9 cellular contexts compared by ENCODE assay signal in genomic region chr7:100493476-100494264, GRCh38. TPM values are rescaled to one million over a fixed set of nuclear protein-coding genes. Genes with fewer than 3 reads are reported as not detected.
DNase-seq lines count a peak whose midpoint lies in the region; ATAC-seq and TF ChIP-seq lines count a peak whose summit lies in the region.
"Had no signal": no experiment of that assay in that cellular context is flagged by ENCODE, and none has a peak within 500 bp of the region (broad histone marks: within the 10 kb centered on the region; RNA-seq: fewer than 3 reads in every experiment).

No MANE protein-coding gene starts in this region.

- H3K36me3 ChIP-seq in GM23248 (ENCODE audit: low read depth) = no peaks in the 10 kb centered on the region

- H3K4me3 Mint-ChIP-seq in WTC11 = peak overlapping the region; percentile 64
- peak overlapping the region; percentile 54 for H3K4me3 Mint-ChIP-seq in stimulated activated memory B cell treated with anti-CD40 and anti-IgM and Interleukin-4, amounts not matched to agents 10 μg/mL and 1 μg/mL and 100 μg/mL, for 72 hours

- H4K20me1 ChIP-seq in GM23248 (ENCODE audit: insufficient read depth) = no peaks in the 10 kb centered on the region

- ATAC-seq in WTC11 = peak; percentile 38
- peak; percentile 71 for ATAC-seq in stimulated activated memory B cell treated with anti-CD40 and anti-IgM and Interleukin-4, amounts not matched to agents 10 μg/mL and 1 μg/mL and 100 μg/mL, for 72 hours

- WGBS in GM23248 (ENCODE audit: low coverage in 1 of 2, low lambda C conversion rate in 2 of 2, missing lambda C conversion rate in 2 of 2), 2 experiments = 56 to 68% methylated on average over 16 to 39 of the region's 56 CpGs

- no peaks in the 10 kb centered on the region for H3K27me3 ChIP-seq in GM23248 (replicated peaks; ENCODE audit: insufficient read depth)

- H3K9ac ChIP-seq in GM23248 = no peak overlapping the region

- H3K9me2 ChIP-seq in GM23248 (ENCODE audit: insufficient read depth) = no peaks in the 10 kb centered on the region

- TF ChIP-seq CTCF in WTC11 (IDR thresholded peaks at IDR 0.05) (no peak), choroid plexus epithelial cell (conservative IDR thresholded peaks at IDR 0.05; ENCODE audit: low read depth, low read length) (peak; percentile 29)

- in situ Hi-C loops in GM23248 (cut with MboI) = no loop called here

- no peak overlapping the region for H3K27ac ChIP-seq in GM23248

- H3F3A ChIP-seq in GM23248 (ENCODE audit: insufficient read depth) = no peaks in the 10 kb centered on the region

- POLR2A ChIA-PET in WTC11 (lab: Charles Lee) = interaction anchor here (1.0 kb wide), 1 partner anchor 15 kb away, joined by 3 read pairs; the partner anchor contains the start of gene TSC22D4

- peaks cover 18% of the 10 kb centered on the region for H3K27me3 Mint-ChIP-seq in WTC11 (ENCODE audit: low read depth)
- peaks cover 52% of the 10 kb centered on the region for H3K27me3 Mint-ChIP-seq in stimulated activated memory B cell treated with anti-CD40 and anti-IgM and Interleukin-4, amounts not matched to agents 10 μg/mL and 1 μg/mL and 100 μg/mL, for 72 hours

- CTCF ChIA-PET in WTC11 (lab: Charles Lee) = interaction anchor here (0.6 to 3.9 kb wide), 17 partner anchors 11 to 212 kb away, joined by 3 to 21 read pairs (median 5); partner anchors contain the start of genes MEPCE, NYAP1, POP7 and TSC22D4

- H3K79me2 ChIP-seq in GM23248 (ENCODE audit: insufficient read depth) = no peaks in the 10 kb centered on the region

- H3K4me3 ChIP-seq in choroid plexus epithelial cell (ENCODE audit: low read depth, low read length) (peak overlapping the region; percentile 48), GM23248 (no peak overlapping the region)

- no peak overlapping the region for H3K4me2 ChIP-seq in GM23248 (ENCODE audit: unreplicated experiment)

- peaks cover 22% of the 10 kb centered on the region for H3K4me1 Mint-ChIP-seq in WTC11
- H3K4me1 Mint-ChIP-seq in stimulated activated memory B cell treated with anti-CD40 and anti-IgM and Interleukin-4, amounts not matched to agents 10 μg/mL and 1 μg/mL and 100 μg/mL, for 72 hours = peaks cover 17% of the 10 kb centered on the region

- H3K9me3 Mint-ChIP-seq in WTC11 = no peaks in the 10 kb centered on the region
- H3K9me3 Mint-ChIP-seq in stimulated activated memory B cell treated with anti-CD40 and anti-IgM and Interleukin-4, amounts not matched to agents 10 μg/mL and 1 μg/mL and 100 μg/mL, for 72 hours = no peaks in the 10 kb centered on the region

- H3K4me1 ChIP-seq in GM23248 (ENCODE audit: insufficient read depth) = no peaks in the 10 kb centered on the region

- no peaks in the 10 kb centered on the region for H3K36me3 Mint-ChIP-seq in WTC11
- H3K36me3 Mint-ChIP-seq in stimulated activated memory B cell treated with anti-CD40 and anti-IgM and Interleukin-4, amounts not matched to agents 10 μg/mL and 1 μg/mL and 100 μg/mL, for 72 hours = no peaks in the 10 kb centered on the region

- H3K27ac Mint-ChIP-seq in WTC11 = no peak overlapping the region
- no peak overlapping the region for H3K27ac Mint-ChIP-seq in stimulated activated memory B cell treated with anti-CD40 and anti-IgM and Interleukin-4, amounts not matched to agents 10 μg/mL and 1 μg/mL and 100 μg/mL, for 72 hours

- no peak overlapping the region for H2AFZ ChIP-seq in GM23248

- H3K9me3 ChIP-seq in GM23248 (ENCODE audit: low read depth) = no peaks in the 10 kb centered on the region

- DNase-seq in HCEC 1CT (peak; percentile 34), WTC11 (ENCODE audit: low spot score) (peak; percentile 67), choroid plexus epithelial cell (ENCODE audit: low read depth) (peak; percentile 37), lung microvascular endothelial cell (ENCODE audit: low read depth in 2 of 2) (peak; percentile 52 to 59), epidermal melanocyte (ENCODE audit: insufficient read length, low spot score) (no peak), OCI-M2 (lab: John Stamatoyannopoulos, UW; ENCODE audit: unreplicated experiment) (no peak), GM23248 (no peak)

TF ChIP-seq in WTC11, 78 proteins besides CTCF, POLR2A, EP300 and RAD21:
- TF ChIP-seq EMX1 (CRISPR knock-in tag; IDR thresholded peaks at IDR 0.05) = no peak
- peak; percentile 75 for TF ChIP-seq PRDM15 (CRISPR knock-in tag; IDR thresholded peaks at IDR 0.05)
- TF ChIP-seq ZNF263 (CRISPR knock-in tag; IDR thresholded peaks at IDR 0.05; ENCODE audit: low read depth) = 0 out of 2 replicates have a peak, but pooled peaks have one; percentile 15
- 0 out of 2 replicates have a peak, but pooled peaks have one; percentile 22 for TF ChIP-seq FOXK1 (CRISPR knock-in tag; IDR thresholded peaks at IDR 0.05)
- no peak for TF ChIP-seq IRF2 (CRISPR knock-in tag; IDR thresholded peaks at IDR 0.05; ENCODE audit: borderline replicate concordance, low read depth)
- TF ChIP-seq HMGXB4 (CRISPR knock-in tag; IDR thresholded peaks at IDR 0.05) = peak; percentile 58; the same call in 1 of the 2 replicates

RNA-seq across cellular contexts. Expression of gene NYAP1, which starts 9.9 kb away (rescaled TPM):
- total RNA-seq in WTC11 (2021) (6.2 to 7.6 TPM (median 6.7 TPM) in 3 replicates), lung microvascular endothelial cell (2.0 and 6.3 TPM in 2 replicates)
- total RNA-seq in GM23248 (2014; rRNA removed; shearing (Covaris generic)) = not detected in 2 replicates
- polyA plus RNA-seq in GM23248 (2016; fragmentation: Nextera tagmentation; extraction: Ambion mirVana) = not detected in 2 replicates

RNA-seq across cellular contexts. Expression of gene TSC22D4, which starts 14.7 kb away (rescaled TPM):
- total RNA-seq in WTC11 (2021) = 27.5 to 34.5 TPM (median 29.7 TPM) in 3 replicates
- total RNA-seq in lung microvascular endothelial cell = 21.6 and 25.8 TPM in 2 replicates
- total RNA-seq in GM23248 (2014; rRNA removed; shearing (Covaris generic)) = 18.6 and 30.7 TPM in 2 replicates
- polyA plus RNA-seq in GM23248 (2016; fragmentation: Nextera tagmentation; extraction: Ambion mirVana) = 19.1 and 20.7 TPM in 2 replicates

RNA-seq across cellular contexts. Expression of gene SPACDR, which starts 29.6 kb away (rescaled TPM):
- total RNA-seq in WTC11 (2021) = 0.33 to 0.48 TPM (median 0.39 TPM) in 3 replicates
- 0.40 and 0.44 TPM in 2 replicates for total RNA-seq in lung microvascular endothelial cell
- total RNA-seq in GM23248 (2014; rRNA removed; shearing (Covaris generic)) = not detected in 2 replicates
- 0.50 TPM in 1 of 2 replicates, not detected in the other for polyA plus RNA-seq in GM23248 (2016; fragmentation: Nextera tagmentation; extraction: Ambion mirVana)
- total RNA-seq: renal cortical epithelial cell had no signal

RNA-seq across cellular contexts. Expression of gene AGFG2, which starts 45.3 kb away (rescaled TPM):
- total RNA-seq in WTC11 (2021) = 6.4 to 7.4 TPM (median 7.4 TPM) in 3 replicates
- 25.5 and 74.2 TPM in 2 replicates for total RNA-seq in lung microvascular endothelial cell
- 4.8 and 4.9 TPM in 2 replicates for total RNA-seq in GM23248 (2014; rRNA removed; shearing (Covaris generic))
- polyA plus RNA-seq in GM23248 (2016; fragmentation: Nextera tagmentation; extraction: Ambion mirVana) = 6.5 and 7.3 TPM in 2 replicates

RNA-seq across cellular contexts. Expression of gene PPP1R35, which starts 57.4 kb away (rescaled TPM):
- 85.9 to 90.8 TPM (median 88.3 TPM) in 3 replicates for total RNA-seq in WTC11 (2021)
- total RNA-seq in lung microvascular endothelial cell = 8.1 and 11.3 TPM in 2 replicates
- total RNA-seq in GM23248 (2014; rRNA removed; shearing (Covaris generic)) = 11.9 and 15.8 TPM in 2 replicates
- polyA plus RNA-seq in GM23248 (2016; fragmentation: Nextera tagmentation; extraction: Ambion mirVana) = 15.7 and 20.0 TPM in 2 replicates

Comparison
In these comparisons a context has a peak if more than half of its experiments do, and no peak if none do; other contexts are left out.
1. DNase-seq: peak in HCEC 1CT (single experiment), WTC11 (single experiment), choroid plexus epithelial cell (single experiment) and lung microvascular endothelial cell (2 of 2); none in epidermal melanocyte (single experiment), OCI-M2 (single experiment) and GM23248 (single experiment).